Comparison of ENCODE assay signal across 1 cellular context in the genomic region with DNA sequence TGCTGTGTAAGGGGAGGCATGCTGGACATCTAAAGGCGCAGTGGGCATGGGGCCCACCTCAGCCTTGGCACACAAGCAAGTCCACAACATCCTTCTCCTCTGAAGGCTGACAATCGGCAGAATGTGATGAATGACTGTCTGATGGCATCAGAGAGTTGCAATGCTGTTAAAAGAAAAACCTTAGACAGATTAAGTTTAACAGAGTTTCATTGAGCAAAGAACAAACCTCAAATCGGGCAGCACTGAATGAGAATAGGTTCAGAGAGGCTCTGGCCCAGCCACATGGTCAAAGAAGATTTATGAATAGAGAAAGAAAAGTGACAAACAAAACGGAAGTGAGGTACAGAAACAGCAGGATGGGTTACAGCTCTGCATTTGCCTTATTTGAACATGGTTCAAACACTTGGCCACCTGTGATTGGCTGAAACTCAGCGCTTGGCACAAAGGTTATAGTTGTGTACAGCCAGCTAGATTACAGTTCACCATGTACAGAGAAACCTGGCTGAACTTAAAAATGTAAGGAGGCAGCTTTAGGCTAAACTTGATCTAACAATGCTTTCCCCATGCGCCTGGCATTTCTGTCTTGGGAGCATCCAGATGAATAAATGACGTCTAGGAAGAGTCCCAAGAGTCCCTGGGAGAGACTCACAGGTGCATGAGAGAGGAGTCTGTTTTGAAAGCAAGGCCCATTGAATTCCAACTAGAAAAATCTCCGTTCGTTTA.
TF ChIP-seq lines count a peak whose summit lies in the region.

No MANE protein-coding gene starts in this region.

TF ChIP-seq in K562, 482 proteins besides CTCF, POLR2A, EP300 and RAD21 (continued from another document and continues in another):
- TF ChIP-seq HEY1 (CRISPR knock-in tag; IDR thresholded peaks at IDR 0.05; ENCODE audit: borderline replicate concordance) (no peak), CREB1 (IDR thresholded peaks at IDR 0.05) (no peak; the same call in 1 of the 2 replicates), CREB1 (CRISPR knock-in tag; IDR thresholded peaks at IDR 0.05) (no peak), PHF8 (IDR thresholded peaks at IDR 0.05; ENCODE audit: borderline replicate concordance, low read length) (no peak), SAFB (IDR thresholded peaks at IDR 0.05; ENCODE audit: borderline replicate concordance, low read depth, low read length) (no peak), RHOXF2B (CRISPR knock-in tag; conservative IDR thresholded peaks at IDR 0.05) (peak; percentile 35; the same call in 1 of the 2 replicates), ZNF311 (CRISPR knock-in tag; IDR thresholded peaks at IDR 0.05) (no peak), MEIS2 (IDR thresholded peaks at IDR 0.05; ENCODE audit: partially characterized antibody) (peak; percentile 48), CHD1 (IDR thresholded peaks at IDR 0.05; ENCODE audit: low read length) (no peak), MYC (IDR thresholded peaks at IDR 0.05; ENCODE audit: low read depth, low read length) (no peak), MYC (CRISPR knock-in tag; IDR thresholded peaks at IDR 0.05; ENCODE audit: borderline replicate concordance, low read depth) (no peak), PYGO2 (tag; IDR thresholded peaks at IDR 0.05) (no peak), ZNF830 (CRISPR knock-in tag; IDR thresholded peaks at IDR 0.05) (no peak), NCOA1 (IDR thresholded peaks at IDR 0.05; ENCODE audit: low read depth) (no peak), ZNF133 (CRISPR knock-in tag; IDR thresholded peaks at IDR 0.05) (no peak), ZNF184 (CRISPR knock-in tag; IDR thresholded peaks at IDR 0.05) (no peak), ZKSCAN1 (IDR thresholded peaks at IDR 0.05; ENCODE audit: low read depth, low read length) (no peak), ETV1 (tag; conservative IDR thresholded peaks at IDR 0.05; ENCODE audit: low read depth) (0 out of 2 replicates have a peak, but pooled peaks have one; percentile 9), STAT5B (CRISPR knock-in tag; IDR thresholded peaks at IDR 0.05) (no peak), ZNF239 (CRISPR knock-in tag; IDR thresholded peaks at IDR 0.05) (no peak), ZNF780A (CRISPR knock-in tag; IDR thresholded peaks at IDR 0.05) (no peak), TCF3 (CRISPR knock-in tag; IDR thresholded peaks at IDR 0.05) (no peak), HOXB6 (CRISPR knock-in tag; IDR thresholded peaks at IDR 0.05; ENCODE audit: borderline replicate concordance) (0 out of 2 replicates have a peak, but pooled peaks have one; percentile 40), WHSC1 (IDR thresholded peaks at IDR 0.05; ENCODE audit: low read length) (no peak), U2AF1 (optimal IDR thresholded peaks at IDR 0.05; ENCODE audit: low read depth, low read length) (no peak), ZBTB1 (CRISPR knock-in tag; IDR thresholded peaks at IDR 0.05; ENCODE audit: borderline replicate concordance, low read depth) (no peak), MED1 (CRISPR knock-in tag; IDR thresholded peaks at IDR 0.05; ENCODE audit: borderline replicate concordance) (no peak), ZBTB17 (CRISPR knock-in tag; IDR thresholded peaks at IDR 0.05) (no peak; the same call in 1 of the 2 replicates), RFX7 (CRISPR knock-in tag; IDR thresholded peaks at IDR 0.05) (0 out of 2 replicates have a peak, but pooled peaks have one; percentile 20), EWSR1 (IDR thresholded peaks at IDR 0.05; ENCODE audit: borderline replicate concordance, low read depth, partially characterized antibody) (no peak), MTA1 (IDR thresholded peaks at IDR 0.05; ENCODE audit: borderline replicate concordance) (no peak), ZNF23 (CRISPR knock-in tag; IDR thresholded peaks at IDR 0.05) (no peak), TARDBP (IDR thresholded peaks at IDR 0.05) (no peak), DDX20 (tag; IDR thresholded peaks at IDR 0.05; ENCODE audit: low read depth) (0 out of 2 replicates have a peak, but pooled peaks have one; percentile 36), ERF (CRISPR knock-in tag; IDR thresholded peaks at IDR 0.05) (no peak), BCL6 (CRISPR knock-in tag; IDR thresholded peaks at IDR 0.05) (no peak), KLF6 (CRISPR knock-in tag; IDR thresholded peaks at IDR 0.05; ENCODE audit: borderline replicate concordance) (no peak), BRF1 (IDR thresholded peaks at IDR 0.05; ENCODE audit: borderline replicate concordance, extremely low read depth, insufficient read length) (no peak), ZNF695 (CRISPR knock-in tag; IDR thresholded peaks at IDR 0.05) (no peak), TBL1XR1 (IDR thresholded peaks at IDR 0.05; ENCODE audit: low read length in 2 of 2) (no peak)
- TF ChIP-seq, protein P1, sequence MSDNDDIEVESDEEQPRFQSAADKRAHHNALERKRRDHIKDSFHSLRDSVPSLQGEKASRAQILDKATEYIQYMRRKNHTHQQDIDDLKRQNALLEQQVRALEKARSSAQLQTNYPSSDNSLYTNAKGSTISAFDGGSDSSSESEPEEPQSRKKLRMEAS (CRISPR knock-in tag; IDR thresholded peaks at IDR 0.05), result no peak
- TF ChIP-seq, protein P2, sequence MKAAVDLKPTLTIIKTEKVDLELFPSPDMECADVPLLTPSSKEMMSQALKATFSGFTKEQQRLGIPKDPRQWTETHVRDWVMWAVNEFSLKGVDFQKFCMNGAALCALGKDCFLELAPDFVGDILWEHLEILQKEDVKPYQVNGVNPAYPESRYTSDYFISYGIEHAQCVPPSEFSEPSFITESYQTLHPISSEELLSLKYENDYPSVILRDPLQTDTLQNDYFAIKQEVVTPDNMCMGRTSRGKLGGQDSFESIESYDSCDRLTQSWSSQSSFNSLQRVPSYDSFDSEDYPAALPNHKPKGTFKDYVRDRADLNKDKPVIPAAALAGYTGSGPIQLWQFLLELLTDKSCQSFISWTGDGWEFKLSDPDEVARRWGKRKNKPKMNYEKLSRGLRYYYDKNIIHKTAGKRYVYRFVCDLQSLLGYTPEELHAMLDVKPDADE (conservative IDR thresholded peaks at IDR 0.05; ENCODE audit: control insufficient read depth, low read depth, low read length), result no peak
- TF ChIP-seq, protein P3, sequence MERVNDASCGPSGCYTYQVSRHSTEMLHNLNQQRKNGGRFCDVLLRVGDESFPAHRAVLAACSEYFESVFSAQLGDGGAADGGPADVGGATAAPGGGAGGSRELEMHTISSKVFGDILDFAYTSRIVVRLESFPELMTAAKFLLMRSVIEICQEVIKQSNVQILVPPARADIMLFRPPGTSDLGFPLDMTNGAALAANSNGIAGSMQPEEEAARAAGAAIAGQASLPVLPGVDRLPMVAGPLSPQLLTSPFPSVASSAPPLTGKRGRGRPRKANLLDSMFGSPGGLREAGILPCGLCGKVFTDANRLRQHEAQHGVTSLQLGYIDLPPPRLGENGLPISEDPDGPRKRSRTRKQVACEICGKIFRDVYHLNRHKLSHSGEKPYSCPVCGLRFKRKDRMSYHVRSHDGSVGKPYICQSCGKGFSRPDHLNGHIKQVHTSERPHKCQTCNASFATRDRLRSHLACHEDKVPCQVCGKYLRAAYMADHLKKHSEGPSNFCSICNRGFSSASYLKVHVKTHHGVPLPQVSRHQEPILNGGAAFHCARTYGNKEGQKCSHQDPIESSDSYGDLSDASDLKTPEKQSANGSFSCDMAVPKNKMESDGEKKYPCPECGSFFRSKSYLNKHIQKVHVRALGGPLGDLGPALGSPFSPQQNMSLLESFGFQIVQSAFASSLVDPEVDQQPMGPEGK (CRISPR knock-in tag; IDR thresholded peaks at IDR 0.05; ENCODE audit: borderline replicate concordance), result no peak
- TF ChIP-seq, protein P4, sequence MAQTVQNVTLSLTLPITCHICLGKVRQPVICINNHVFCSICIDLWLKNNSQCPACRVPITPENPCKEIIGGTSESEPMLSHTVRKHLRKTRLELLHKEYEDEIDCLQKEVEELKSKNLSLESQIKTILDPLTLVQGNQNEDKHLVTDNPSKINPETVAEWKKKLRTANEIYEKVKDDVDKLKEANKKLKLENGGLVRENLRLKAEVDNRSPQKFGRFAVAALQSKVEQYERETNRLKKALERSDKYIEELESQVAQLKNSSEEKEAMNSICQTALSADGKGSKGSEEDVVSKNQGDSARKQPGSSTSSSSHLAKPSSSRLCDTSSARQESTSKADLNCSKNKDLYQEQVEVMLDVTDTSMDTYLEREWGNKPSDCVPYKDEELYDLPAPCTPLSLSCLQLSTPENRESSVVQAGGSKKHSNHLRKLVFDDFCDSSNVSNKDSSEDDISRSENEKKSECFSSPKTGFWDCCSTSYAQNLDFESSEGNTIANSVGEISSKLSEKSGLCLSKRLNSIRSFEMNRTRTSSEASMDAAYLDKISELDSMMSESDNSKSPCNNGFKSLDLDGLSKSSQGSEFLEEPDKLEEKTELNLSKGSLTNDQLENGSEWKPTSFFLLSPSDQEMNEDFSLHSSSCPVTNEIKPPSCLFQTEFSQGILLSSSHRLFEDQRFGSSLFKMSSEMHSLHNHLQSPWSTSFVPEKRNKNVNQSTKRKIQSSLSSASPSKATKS (CRISPR knock-in tag; IDR thresholded peaks at IDR 0.05), result no peak
- TF ChIP-seq, protein P5, sequence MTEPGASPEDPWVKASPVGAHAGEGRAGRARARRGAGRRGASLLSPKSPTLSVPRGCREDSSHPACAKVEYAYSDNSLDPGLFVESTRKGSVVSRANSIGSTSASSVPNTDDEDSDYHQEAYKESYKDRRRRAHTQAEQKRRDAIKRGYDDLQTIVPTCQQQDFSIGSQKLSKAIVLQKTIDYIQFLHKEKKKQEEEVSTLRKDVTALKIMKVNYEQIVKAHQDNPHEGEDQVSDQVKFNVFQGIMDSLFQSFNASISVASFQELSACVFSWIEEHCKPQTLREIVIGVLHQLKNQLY (CRISPR knock-in tag; conservative IDR thresholded peaks at IDR 0.05), result no peak
- TF ChIP-seq, protein P6, sequence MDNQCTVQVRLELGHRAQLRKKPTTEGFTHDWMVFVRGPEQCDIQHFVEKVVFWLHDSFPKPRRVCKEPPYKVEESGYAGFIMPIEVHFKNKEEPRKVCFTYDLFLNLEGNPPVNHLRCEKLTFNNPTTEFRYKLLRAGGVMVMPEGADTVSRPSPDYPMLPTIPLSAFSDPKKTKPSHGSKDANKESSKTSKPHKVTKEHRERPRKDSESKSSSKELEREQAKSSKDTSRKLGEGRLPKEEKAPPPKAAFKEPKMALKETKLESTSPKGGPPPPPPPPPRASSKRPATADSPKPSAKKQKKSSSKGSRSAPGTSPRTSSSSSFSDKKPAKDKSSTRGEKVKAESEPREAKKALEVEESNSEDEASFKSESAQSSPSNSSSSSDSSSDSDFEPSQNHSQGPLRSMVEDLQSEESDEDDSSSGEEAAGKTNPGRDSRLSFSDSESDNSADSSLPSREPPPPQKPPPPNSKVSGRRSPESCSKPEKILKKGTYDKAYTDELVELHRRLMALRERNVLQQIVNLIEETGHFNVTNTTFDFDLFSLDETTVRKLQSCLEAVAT (IDR thresholded peaks at IDR 0.05), result no peak
- TF ChIP-seq, protein P7, sequence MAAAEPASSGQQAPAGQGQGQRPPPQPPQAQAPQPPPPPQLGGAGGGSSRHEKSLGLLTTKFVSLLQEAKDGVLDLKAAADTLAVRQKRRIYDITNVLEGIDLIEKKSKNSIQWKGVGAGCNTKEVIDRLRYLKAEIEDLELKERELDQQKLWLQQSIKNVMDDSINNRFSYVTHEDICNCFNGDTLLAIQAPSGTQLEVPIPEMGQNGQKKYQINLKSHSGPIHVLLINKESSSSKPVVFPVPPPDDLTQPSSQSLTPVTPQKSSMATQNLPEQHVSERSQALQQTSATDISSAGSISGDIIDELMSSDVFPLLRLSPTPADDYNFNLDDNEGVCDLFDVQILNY (CRISPR knock-in tag; IDR thresholded peaks at IDR 0.05), result no peak
- TF ChIP-seq, protein P8, sequence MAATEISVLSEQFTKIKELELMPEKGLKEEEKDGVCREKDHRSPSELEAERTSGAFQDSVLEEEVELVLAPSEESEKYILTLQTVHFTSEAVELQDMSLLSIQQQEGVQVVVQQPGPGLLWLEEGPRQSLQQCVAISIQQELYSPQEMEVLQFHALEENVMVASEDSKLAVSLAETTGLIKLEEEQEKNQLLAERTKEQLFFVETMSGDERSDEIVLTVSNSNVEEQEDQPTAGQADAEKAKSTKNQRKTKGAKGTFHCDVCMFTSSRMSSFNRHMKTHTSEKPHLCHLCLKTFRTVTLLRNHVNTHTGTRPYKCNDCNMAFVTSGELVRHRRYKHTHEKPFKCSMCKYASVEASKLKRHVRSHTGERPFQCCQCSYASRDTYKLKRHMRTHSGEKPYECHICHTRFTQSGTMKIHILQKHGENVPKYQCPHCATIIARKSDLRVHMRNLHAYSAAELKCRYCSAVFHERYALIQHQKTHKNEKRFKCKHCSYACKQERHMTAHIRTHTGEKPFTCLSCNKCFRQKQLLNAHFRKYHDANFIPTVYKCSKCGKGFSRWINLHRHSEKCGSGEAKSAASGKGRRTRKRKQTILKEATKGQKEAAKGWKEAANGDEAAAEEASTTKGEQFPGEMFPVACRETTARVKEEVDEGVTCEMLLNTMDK (IDR thresholded peaks at IDR 0.05; ENCODE audit: borderline replicate concordance, insufficient read depth, low read depth, low read length, poor library complexity, severe bottlenecking), result no peak
- TF ChIP-seq, protein P9, sequence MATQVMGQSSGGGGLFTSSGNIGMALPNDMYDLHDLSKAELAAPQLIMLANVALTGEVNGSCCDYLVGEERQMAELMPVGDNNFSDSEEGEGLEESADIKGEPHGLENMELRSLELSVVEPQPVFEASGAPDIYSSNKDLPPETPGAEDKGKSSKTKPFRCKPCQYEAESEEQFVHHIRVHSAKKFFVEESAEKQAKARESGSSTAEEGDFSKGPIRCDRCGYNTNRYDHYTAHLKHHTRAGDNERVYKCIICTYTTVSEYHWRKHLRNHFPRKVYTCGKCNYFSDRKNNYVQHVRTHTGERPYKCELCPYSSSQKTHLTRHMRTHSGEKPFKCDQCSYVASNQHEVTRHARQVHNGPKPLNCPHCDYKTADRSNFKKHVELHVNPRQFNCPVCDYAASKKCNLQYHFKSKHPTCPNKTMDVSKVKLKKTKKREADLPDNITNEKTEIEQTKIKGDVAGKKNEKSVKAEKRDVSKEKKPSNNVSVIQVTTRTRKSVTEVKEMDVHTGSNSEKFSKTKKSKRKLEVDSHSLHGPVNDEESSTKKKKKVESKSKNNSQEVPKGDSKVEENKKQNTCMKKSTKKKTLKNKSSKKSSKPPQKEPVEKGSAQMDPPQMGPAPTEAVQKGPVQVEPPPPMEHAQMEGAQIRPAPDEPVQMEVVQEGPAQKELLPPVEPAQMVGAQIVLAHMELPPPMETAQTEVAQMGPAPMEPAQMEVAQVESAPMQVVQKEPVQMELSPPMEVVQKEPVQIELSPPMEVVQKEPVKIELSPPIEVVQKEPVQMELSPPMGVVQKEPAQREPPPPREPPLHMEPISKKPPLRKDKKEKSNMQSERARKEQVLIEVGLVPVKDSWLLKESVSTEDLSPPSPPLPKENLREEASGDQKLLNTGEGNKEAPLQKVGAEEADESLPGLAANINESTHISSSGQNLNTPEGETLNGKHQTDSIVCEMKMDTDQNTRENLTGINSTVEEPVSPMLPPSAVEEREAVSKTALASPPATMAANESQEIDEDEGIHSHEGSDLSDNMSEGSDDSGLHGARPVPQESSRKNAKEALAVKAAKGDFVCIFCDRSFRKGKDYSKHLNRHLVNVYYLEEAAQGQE (CRISPR knock-in tag; IDR thresholded peaks at IDR 0.05; ENCODE audit: low read depth), result no peak; the same call in 1 of the 2 replicates
